28 cellular contexts compared by ENCODE assay signal in genomic region chr7:134367956-134368749, GRCh38. TPM values are rescaled to one million over a fixed set of nuclear protein-coding genes. Genes with fewer than 3 reads are reported as not detected.
A peak's percentile ranks its signal among the peaks of the same experiment; 100 is the strongest.
DNase-seq lines count a peak whose midpoint lies in the region; ATAC-seq and TF ChIP-seq lines count a peak whose summit lies in the region.
"Had no signal": no experiment of that assay in that cellular context is flagged by ENCODE, and none has a peak within 500 bp of the region (broad histone marks: within the 10 kb centered on the region; RNA-seq: fewer than 3 reads in every experiment).

No MANE protein-coding gene starts in this region.

- no peak overlapping the region for H3K4me3 ChIP-seq in RWPE2 (ENCODE audit: severe bottlenecking)
- no peak overlapping the region for H3K4me3 ChIP-seq in epithelial cell of esophagus (ENCODE audit: low read length)
- no peak overlapping the region for H3K4me3 ChIP-seq in mucosa of stomach (ENCODE audit: low read length)
- H3K4me3 ChIP-seq in MM.1S (ENCODE audit: low read length), result no peak overlapping the region
- H3K4me3 ChIP-seq: BLaER1 treated with 17β-estradiol and CSF1 and Interleukin-3, amounts not matched to agents 10 nM and 100 nM; cardiac muscle cell; GM23338; SJCRH30; tibial nerve had no signal

- no peaks in the 10 kb centered on the region for H3K36me3 ChIP-seq in RWPE2 (ENCODE audit: low read depth)
- H3K36me3 ChIP-seq in mucosa of stomach (ENCODE audit: control insufficient read depth, insufficient read depth, low read length), result no peaks in the 10 kb centered on the region
- H3K36me3 ChIP-seq in MM.1S (replicated peaks; ENCODE audit: insufficient read depth, low read length), result no peaks in the 10 kb centered on the region
- H3K36me3 ChIP-seq: BLaER1 treated with 17β-estradiol and CSF1 and Interleukin-3, amounts not matched to agents 10 nM and 100 nM; cardiac muscle cell; SJCRH30; tibial nerve had no signal

- H3K4me2 ChIP-seq in MM.1S (ENCODE audit: low read depth, low read length), result no peak overlapping the region
- H3K4me2 ChIP-seq: BLaER1 treated with 17β-estradiol and CSF1 and Interleukin-3, amounts not matched to agents 10 nM and 100 nM; GM23338 had no signal

- H3K9me3 Mint-ChIP-seq in Calu3 (ENCODE audit: low read depth, unreplicated experiment), result no peaks in the 10 kb centered on the region
- H3K9me3 Mint-ChIP-seq: activated CD4-positive, alpha-beta T cell treated with anti-CD3 and anti-CD28 coated beads, Interleukin-2, amount 10 ng/mL, durations not matched to agents 24 days and 14 days; GM23338; mesothelial cell of epicardium; naive thymus-derived CD4-positive, alpha-beta T cell had no signal

- peaks cover 66% of the 10 kb centered on the region for H3K4me1 Mint-ChIP-seq in Calu3 (ENCODE audit: low read depth, unreplicated experiment)
- H3K4me1 Mint-ChIP-seq: activated CD4-positive, alpha-beta T cell treated with anti-CD3 and anti-CD28 coated beads, Interleukin-2, amount 10 ng/mL, durations not matched to agents 24 days and 14 days; GM23338; naive thymus-derived CD4-positive, alpha-beta T cell had no signal

- no peaks in the 10 kb centered on the region for H3F3A ChIP-seq in MM.1S (ENCODE audit: insufficient read depth, low read length)

- BruUV-seq in Calu3 (replicated peaks; lab: Mats Ljungman, UMichigan), result no TSS peak

- H3K27me3 Mint-ChIP-seq in Calu3 (ENCODE audit: unreplicated experiment), result no peaks in the 10 kb centered on the region

- H3K9me3 ChIP-seq in RWPE2 (ENCODE audit: severe bottlenecking), result no peaks in the 10 kb centered on the region
- no peaks in the 10 kb centered on the region for H3K9me3 ChIP-seq in mucosa of stomach (ENCODE audit: control insufficient read depth, low read length)
- no peaks in the 10 kb centered on the region for H3K9me3 ChIP-seq in MM.1S (replicated peaks; ENCODE audit: insufficient read depth, low read length)
- H3K9me3 ChIP-seq: BLaER1 treated with 17β-estradiol and CSF1 and Interleukin-3, amounts not matched to agents 10 nM and 100 nM; SJCRH30; tibial nerve had no signal

- no peak for ATAC-seq in RWPE2 (ENCODE audit: low read depth)
- no peak for ATAC-seq in HG02763 (IDR thresholded peaks at IDR 0.05; ENCODE audit: unreplicated experiment)
- no peak for ATAC-seq in HG03097 (IDR thresholded peaks at IDR 0.05; ENCODE audit: low FRiP score, unreplicated experiment)
- ATAC-seq: GM23338; naive thymus-derived CD4-positive, alpha-beta T cell had no signal

- H3K27ac Mint-ChIP-seq in Calu3 (ENCODE audit: unreplicated experiment), result peak overlapping the region; percentile 90
- H3K27ac Mint-ChIP-seq: activated CD4-positive, alpha-beta T cell treated with anti-CD3 and anti-CD28 coated beads, Interleukin-2, amount 10 ng/mL, durations not matched to agents 24 days and 14 days; activated naive CD8-positive, alpha-beta T cell; GM23338; mesothelial cell of epicardium; naive thymus-derived CD4-positive, alpha-beta T cell had no signal

- H3K9ac ChIP-seq in mucosa of stomach (ENCODE audit: low read length), result peak overlapping the region; percentile 18
- no peak overlapping the region for H3K9ac ChIP-seq in MM.1S (ENCODE audit: low read length)
- H3K9ac ChIP-seq: BLaER1 treated with 17β-estradiol and CSF1 and Interleukin-3, amounts not matched to agents 10 nM and 100 nM had no signal

- no peak for DNase-seq in Calu3
- DNase-seq in RWPE2 (ENCODE audit: low spot score), result no peak
- DNase-seq in epithelial cell of esophagus (ENCODE audit: low read depth), result peak; percentile 72
- DNase-seq in NCI-H128 (lab: John Stamatoyannopoulos, UW; ENCODE audit: unreplicated experiment), result no peak
- DNase-seq in MM.1S, result no peak
- DNase-seq: activated CD4-positive, alpha-beta T cell treated with anti-CD3 and anti-CD28 coated beads, Interleukin-2, amount 10 ng/mL, durations not matched to agents 24 days and 14 days; activated effector memory CD4-positive, alpha-beta T cell treated with Interleukin-2 at 50 U/mL for 16 hours; activated T-cell treated with anti-CD3 and anti-CD28 coated beads, Interleukin-2, amount 50 U/mL, for 1 hour; anterior cingulate cortex; COR-L47; DMS79; effector memory CD4-positive, alpha-beta T cell; MV-4-11; naive thymus-derived CD4-positive, alpha-beta T cell; NCI-H446; NCI-H748 treated with DMSO at 0.1 percent for 48 hours; SJCRH30; stimulated activated CD4-positive, alpha-beta T cell treated with anti-CD3 and anti-CD28 coated beads, Interleukin-4, amount 100 ng/mL, for 4 hours; T1000 had no signal

- intact Hi-C loops in Calu3 (cut with micrococcal nuclease; ENCODE audit: unreplicated experiment), result loop anchor here (1.0 to 10.0 kb wide), 2 partner anchors 52 to 147 kb away; no protein-coding TSS in a partner anchor

- H2AFZ ChIP-seq in MM.1S (ENCODE audit: low read length), result no peak overlapping the region
- H2AFZ ChIP-seq: GM23338 had no signal

- no peaks in the 10 kb centered on the region for H4K20me1 ChIP-seq in MM.1S (ENCODE audit: insufficient read depth, low read length)
- H4K20me1 ChIP-seq: BLaER1 treated with 17β-estradiol and CSF1 and Interleukin-3, amounts not matched to agents 10 nM and 100 nM had no signal

- H3K9me2 ChIP-seq in MM.1S (replicated peaks; ENCODE audit: insufficient read depth, low read length), result no peaks in the 10 kb centered on the region

- peak overlapping the region; percentile 57 for H3K4me3 Mint-ChIP-seq in Calu3 (ENCODE audit: low read depth, unreplicated experiment)
- H3K4me3 Mint-ChIP-seq: activated CD4-positive, alpha-beta T cell treated with anti-CD3 and anti-CD28 coated beads, Interleukin-2, amount 10 ng/mL, durations not matched to agents 24 days and 14 days; activated naive CD8-positive, alpha-beta T cell; GM23338; mesothelial cell of epicardium; naive thymus-derived CD4-positive, alpha-beta T cell had no signal

- CTCF ChIA-PET in Calu3 (lab: Charles Lee), result interaction anchor here (0.6 to 1.9 kb wide), 5 partner anchors 12 to 1387 kb away, joined by 3 to 10 read pairs (median 7); partner anchors contain the start of gene SLC35B4

- H3K27me3 ChIP-seq in RWPE2 (ENCODE audit: insufficient read depth, poor library complexity, severe bottlenecking), result no peaks in the 10 kb centered on the region
- no peaks in the 10 kb centered on the region for H3K27me3 ChIP-seq in mucosa of stomach (ENCODE audit: control insufficient read depth, insufficient read depth, low read length)
- H3K27me3 ChIP-seq in MM.1S (replicated peaks; ENCODE audit: insufficient read depth, low read length), result no peaks in the 10 kb centered on the region
- H3K27me3 ChIP-seq: BLaER1 treated with 17β-estradiol and CSF1 and Interleukin-3, amounts not matched to agents 10 nM and 100 nM; cardiac muscle cell; SJCRH30; tibial nerve had no signal

- TF ChIP-seq CTCF in Calu3 (IDR thresholded peaks at IDR 0.05; ENCODE audit: unreplicated experiment) (no peak), RWPE2 (IDR thresholded peaks at IDR 0.05; ENCODE audit: poor library complexity, severe bottlenecking) (no peak), epithelial cell of esophagus (IDR thresholded peaks at IDR 0.05; ENCODE audit: insufficient read depth, low read depth, low read length, missing control alignments) (no peak), MM.1S (IDR thresholded peaks at IDR 0.05; ENCODE audit: low read length) (no peak)

- H3K79me2 ChIP-seq in MM.1S (ENCODE audit: low read length), result no peaks in the 10 kb centered on the region

- H3K4me1 ChIP-seq in RWPE2 (ENCODE audit: insufficient read depth, poor library complexity, severe bottlenecking) (peaks cover 52% of the 10 kb centered on the region), mucosa of stomach (ENCODE audit: control insufficient read depth, insufficient read depth, low read length) (peaks cover 88% of the 10 kb centered on the region), MM.1S (ENCODE audit: low read length) (no peaks in the 10 kb centered on the region)
- H3K4me1 ChIP-seq: BLaER1 treated with 17β-estradiol and CSF1 and Interleukin-3, amounts not matched to agents 10 nM and 100 nM; SJCRH30 had no signal

- H3K27ac ChIP-seq in RWPE2 (ENCODE audit: poor library complexity, severe bottlenecking) (peak overlapping the region; percentile 54), MM.1S (ENCODE audit: low read length) (no peak overlapping the region)
- H3K27ac ChIP-seq: BLaER1 treated with 17β-estradiol and CSF1 and Interleukin-3, amounts not matched to agents 10 nM and 100 nM; cardiac muscle cell; SJCRH30 had no signal

- H3K36me3 Mint-ChIP-seq in Calu3 (ENCODE audit: insufficient read depth, unreplicated experiment), result peaks cover 33% of the 10 kb centered on the region
- H3K36me3 Mint-ChIP-seq: activated naive CD8-positive, alpha-beta T cell; mesothelial cell of epicardium; naive thymus-derived CD4-positive, alpha-beta T cell had no signal

RNA-seq across cellular contexts. Expression of gene SLC35B4, which starts 51.4 kb away (rescaled TPM):
- 13.3 and 14.5 TPM in 2 replicates for total RNA-seq in Calu3 (2022)
